ENCODE assay signal across 9 cellular contexts in the genomic region with DNA sequence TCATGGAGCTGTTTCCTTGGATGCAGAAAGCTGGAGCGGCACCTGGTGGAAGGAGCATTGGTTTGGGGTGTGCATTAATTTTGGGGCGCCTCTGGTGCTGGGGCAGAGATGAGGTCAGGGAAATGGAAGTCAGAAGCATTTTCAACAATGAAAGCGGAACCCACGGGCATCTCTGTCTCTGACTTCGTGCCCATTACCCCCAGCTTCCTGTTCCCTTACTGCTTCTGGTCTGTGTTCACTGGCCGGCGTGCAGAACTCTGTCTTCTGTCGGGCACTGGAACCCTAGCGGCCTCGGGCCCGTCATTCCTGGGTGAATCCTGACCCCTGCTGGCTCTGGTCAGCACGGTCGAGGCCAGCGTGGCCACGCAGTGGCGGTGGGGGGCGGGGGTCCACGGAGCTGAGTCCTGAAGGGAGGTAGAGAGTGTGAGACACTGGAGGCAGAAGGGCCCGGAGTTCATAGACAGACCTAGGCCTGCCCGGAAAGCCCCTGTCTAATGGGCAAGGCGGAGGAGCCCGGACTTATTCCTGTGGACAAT. TPM values are rescaled to one million over a fixed set of nuclear protein-coding genes. Genes with fewer than 3 reads are reported as not detected.
DNase-seq lines count a peak whose midpoint lies in the region; ATAC-seq and TF ChIP-seq lines count a peak whose summit lies in the region.
"Had no signal": no experiment of that assay in that cellular context is flagged by ENCODE, and none has a peak within 500 bp of the region (broad histone marks: within the 10 kb centered on the region; RNA-seq: fewer than 3 reads in every experiment).

No MANE protein-coding gene starts in this region.

- H3K4me3 Mint-ChIP-seq in activated T-helper 17 cell treated with anti-CD3 and anti-CD28 coated beads, Interleukin-2, amount 50 U/mL, for 72 hours: no peak overlapping the region

- H2AFZ ChIP-seq in KMS-11 (ENCODE audit: low read depth): no peak overlapping the region

- DNase-seq in left ventricle myocardium superior: peak; percentile 81
- DNase-seq in retina: peak; percentile 83
- no peak for DNase-seq in effector CD8-positive, alpha-beta T cell (lab: John Stamatoyannopoulos, UW)
- no peak for DNase-seq in effector memory CD4-positive, alpha-beta T cell

- no peak overlapping the region for H3K9ac ChIP-seq in KMS-11

- H3K4me3 ChIP-seq in DOHH2 (ENCODE audit: low read length) (peak overlapping the region; percentile 43), KMS-11 (IDR thresholded peaks at IDR 0.05; ENCODE audit: insufficient read depth, low read depth, low read length) (no peak overlapping the region)
- H3K4me3 ChIP-seq in effector memory CD4-positive, alpha-beta T cell (ENCODE audit: insufficient read depth, low read depth, low read length, poor library complexity, severe bottlenecking): no peak overlapping the region

- H4K20me1 ChIP-seq in DOHH2 (ENCODE audit: control insufficient read depth, insufficient read depth, low read depth, low read length) (no peaks in the 10 kb centered on the region), KMS-11 (ENCODE audit: insufficient read depth) (no peaks in the 10 kb centered on the region)

- intact Hi-C loops in left ventricle myocardium superior (cut with micrococcal nuclease): no loop called here

- H3K27me3 Mint-ChIP-seq in activated T-helper 17 cell treated with anti-CD3 and anti-CD28 coated beads, Interleukin-2, amount 50 U/mL, for 72 hours: peaks cover 10% of the 10 kb centered on the region

- H3K27me3 ChIP-seq in DOHH2 (ENCODE audit: control insufficient read depth, low read length): peaks cover 14% of the 10 kb centered on the region
- peaks cover 4% of the 10 kb centered on the region; the same call in 1 of the 2 replicates for H3K27me3 ChIP-seq in KMS-11 (ENCODE audit: insufficient read depth, low read depth)
- H3K27me3 ChIP-seq in effector memory CD4-positive, alpha-beta T cell (replicated peaks; ENCODE audit: control insufficient read depth, insufficient read depth, low read length, poor library complexity, severe bottlenecking): peaks cover 11% of the 10 kb centered on the region

- H3K79me2 ChIP-seq in DOHH2 (ENCODE audit: control insufficient read depth, low read length): no peaks in the 10 kb centered on the region
- H3K79me2 ChIP-seq in KMS-11 (ENCODE audit: insufficient read depth, low read depth): no peaks in the 10 kb centered on the region

- peak; percentile 39 for ATAC-seq in activated T-helper 17 cell treated with anti-CD3 and anti-CD28 coated beads, Interleukin-2, amount 50 U/mL, for 72 hours (replicated peaks)
- ATAC-seq in left ventricle myocardium superior: peak; percentile 93
- no peak for ATAC-seq in GM18498 (IDR thresholded peaks at IDR 0.05; ENCODE audit: unreplicated experiment)

- peaks cover 5% of the 10 kb centered on the region for H3K9me3 Mint-ChIP-seq in activated T-helper 17 cell treated with anti-CD3 and anti-CD28 coated beads, Interleukin-2, amount 50 U/mL, for 72 hours

- 0 out of 2 replicates have a peak, but pooled peaks cover 3% of the 10 kb centered on the region for H3F3A ChIP-seq in DOHH2 (ENCODE audit: control insufficient read depth, insufficient read depth)

- no peak overlapping the region for H3K27ac Mint-ChIP-seq in activated T-helper 17 cell treated with anti-CD3 and anti-CD28 coated beads, Interleukin-2, amount 50 U/mL, for 72 hours

- H3K4me1 Mint-ChIP-seq in activated T-helper 17 cell treated with anti-CD3 and anti-CD28 coated beads, Interleukin-2, amount 50 U/mL, for 72 hours: no peaks in the 10 kb centered on the region

- H3K36me3 ChIP-seq in DOHH2 (ENCODE audit: control insufficient read depth, low read length) (peaks cover under 1% of the 10 kb centered on the region; the same call in 1 of the 2 replicates), KMS-11 (ENCODE audit: insufficient read depth) (no peaks in the 10 kb centered on the region)
- H3K36me3 ChIP-seq in effector memory CD4-positive, alpha-beta T cell (ENCODE audit: control insufficient read depth, insufficient read depth, low read length): peaks cover under 1% of the 10 kb centered on the region

- peaks cover 19% of the 10 kb centered on the region for H3K9me3 ChIP-seq in DOHH2 (ENCODE audit: control insufficient read depth, insufficient read depth, low read length)
- peaks cover 7% of the 10 kb centered on the region for H3K9me3 ChIP-seq in effector memory CD4-positive, alpha-beta T cell (ENCODE audit: control insufficient read depth, low read length)

- peaks cover 6% of the 10 kb centered on the region for H3K36me3 Mint-ChIP-seq in activated T-helper 17 cell treated with anti-CD3 and anti-CD28 coated beads, Interleukin-2, amount 50 U/mL, for 72 hours (ENCODE audit: low read depth)

- H3K9me2 ChIP-seq in DOHH2 (replicated peaks; ENCODE audit: control insufficient read depth, low read length): no peaks in the 10 kb centered on the region

- peak overlapping the region; percentile 62 for H3K4me2 ChIP-seq in DOHH2 (ENCODE audit: low read length)
- no peak overlapping the region for H3K4me2 ChIP-seq in KMS-11

- H3K27ac ChIP-seq in DOHH2 (ENCODE audit: low read depth, low read length): peak overlapping the region; percentile 27; the same call in 1 of the 2 replicates
- H3K27ac ChIP-seq in KMS-11: no peak overlapping the region
- H3K27ac ChIP-seq in effector memory CD4-positive, alpha-beta T cell (ENCODE audit: insufficient read depth, low read length, poor library complexity, severe bottlenecking): no peak overlapping the region

- peak; percentile 68 for TF ChIP-seq CTCF in DOHH2 (IDR thresholded peaks at IDR 0.05; ENCODE audit: low read depth, low read length, poor library complexity, severe bottlenecking)
- TF ChIP-seq CTCF in KMS-11 (conservative IDR thresholded peaks at IDR 0.05; ENCODE audit: low read depth, low read length): 0 out of 2 replicates have a peak, but pooled peaks have one; percentile 24

- H3K4me1 ChIP-seq in DOHH2 (ENCODE audit: control insufficient read depth, low read length) (peaks cover 44% of the 10 kb centered on the region), KMS-11 (ENCODE audit: low read depth, poor library complexity, severe bottlenecking) (no peaks in the 10 kb centered on the region)
- H3K4me1 ChIP-seq in effector memory CD4-positive, alpha-beta T cell (ENCODE audit: control insufficient read depth, insufficient read depth, low read length, poor library complexity, severe bottlenecking): no peaks in the 10 kb centered on the region

RNA-seq across cellular contexts. Expression of a gene that starts 7.9 kb away (rescaled TPM):
- under 1 TPM in 1 of 2 donors, not detected in 1; 0.17 TPM for total RNA-seq in activated T-helper 17 cell treated with anti-CD3 and anti-CD28 coated beads, Interleukin-2, amount 50 U/mL, for 72 hours
- total RNA-seq in left ventricle myocardium superior: not detected

RNA-seq across cellular contexts. Expression of a gene that starts 12.5 kb away (rescaled TPM):
- 100 to 1,000 TPM in 1 of 2 donors, 10 to 100 TPM in 1; 96.2 to 140 TPM for total RNA-seq in activated T-helper 17 cell treated with anti-CD3 and anti-CD28 coated beads, Interleukin-2, amount 50 U/mL, for 72 hours
- 43.8 TPM for total RNA-seq in left ventricle myocardium superior

RNA-seq across cellular contexts. Expression of a gene that starts 12.6 kb away (rescaled TPM):
- total RNA-seq in activated T-helper 17 cell treated with anti-CD3 and anti-CD28 coated beads, Interleukin-2, amount 50 U/mL, for 72 hours: 10 to 100 TPM; 23.7 to 46.5 TPM
- 25.9 TPM for total RNA-seq in left ventricle myocardium superior

RNA-seq across cellular contexts. Expression of a gene that starts 33.9 kb away (rescaled TPM):
- total RNA-seq in activated T-helper 17 cell treated with anti-CD3 and anti-CD28 coated beads, Interleukin-2, amount 50 U/mL, for 72 hours: under 1 TPM; 0.09 to 0.32 TPM
- 0.87 TPM for total RNA-seq in left ventricle myocardium superior

RNA-seq across cellular contexts. Expression of a gene that starts 44.2 kb away (rescaled TPM):
- not detected for total RNA-seq in activated T-helper 17 cell treated with anti-CD3 and anti-CD28 coated beads, Interleukin-2, amount 50 U/mL, for 72 hours
- total RNA-seq in left ventricle myocardium superior: not detected
- total RNA-seq: T-helper 2 cell treated with Interferon-gamma antibody and Interleukin-4, amounts not matched to agents 100 ng/mL and 5 ng/mL, for 36 hours had no signal

Comparison
In these comparisons a context has a peak if more than half of its experiments do, and no peak if none do; other contexts are left out.
1. DNase-seq: peak in left ventricle myocardium superior (single experiment) and retina (single experiment); none in effector CD8-positive, alpha-beta T cell (single experiment) and effector memory CD4-positive, alpha-beta T cell (0 of 3).